ENCODE assay signal across 1 cellular context in genomic region chr14:96861568-96862310, GRCh38.
TF ChIP-seq lines count a peak whose summit lies in the region.

No MANE protein-coding gene starts in this region.

TF ChIP-seq in HEK293, 187 proteins besides CTCF, POLR2A, EP300 and RAD21 (continued from another document):
- TF ChIP-seq, protein P1, sequence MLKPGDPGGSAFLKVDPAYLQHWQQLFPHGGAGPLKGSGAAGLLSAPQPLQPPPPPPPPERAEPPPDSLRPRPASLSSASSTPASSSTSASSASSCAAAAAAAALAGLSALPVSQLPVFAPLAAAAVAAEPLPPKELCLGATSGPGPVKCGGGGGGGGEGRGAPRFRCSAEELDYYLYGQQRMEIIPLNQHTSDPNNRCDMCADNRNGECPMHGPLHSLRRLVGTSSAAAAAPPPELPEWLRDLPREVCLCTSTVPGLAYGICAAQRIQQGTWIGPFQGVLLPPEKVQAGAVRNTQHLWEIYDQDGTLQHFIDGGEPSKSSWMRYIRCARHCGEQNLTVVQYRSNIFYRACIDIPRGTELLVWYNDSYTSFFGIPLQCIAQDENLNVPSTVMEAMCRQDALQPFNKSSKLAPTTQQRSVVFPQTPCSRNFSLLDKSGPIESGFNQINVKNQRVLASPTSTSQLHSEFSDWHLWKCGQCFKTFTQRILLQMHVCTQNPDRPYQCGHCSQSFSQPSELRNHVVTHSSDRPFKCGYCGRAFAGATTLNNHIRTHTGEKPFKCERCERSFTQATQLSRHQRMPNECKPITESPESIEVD (tag by site-specific recombination; IDR thresholded peaks at IDR 0.05): peak; percentile 35; the same call in 1 of the 2 replicates
- no peak for TF ChIP-seq WT1 (tag by site-specific recombination; IDR thresholded peaks at IDR 0.05)
